In the genomic region with DNA sequence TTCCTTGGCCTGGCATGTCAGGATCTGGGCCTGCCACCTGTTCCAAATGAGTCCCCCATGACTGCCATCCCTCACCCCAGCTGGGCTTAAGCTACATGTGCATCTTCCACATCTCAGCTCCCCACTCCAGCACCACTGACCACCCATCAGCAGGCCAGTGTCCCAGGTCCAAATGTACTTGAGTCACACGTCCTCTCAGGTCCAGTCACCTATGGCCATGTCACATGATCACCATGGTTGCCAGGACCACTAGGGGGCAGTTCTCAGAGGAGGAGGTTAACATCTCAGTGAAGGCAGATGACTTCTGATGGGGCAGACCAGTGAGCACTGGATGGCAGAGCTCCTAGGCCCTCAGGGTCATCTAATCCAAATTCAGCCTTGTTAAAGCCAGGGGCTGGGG, we compare ENCODE assay signal across 12 cellular contexts. TPM values are rescaled to one million over a fixed set of nuclear protein-coding genes. Genes with fewer than 3 reads are reported as not detected.
DNase-seq lines count a peak whose midpoint lies in the region; ATAC-seq and TF ChIP-seq lines count a peak whose summit lies in the region.
"Had no signal": no experiment of that assay in that cellular context is flagged by ENCODE, and none has a peak within 500 bp of the region (broad histone marks: within the 10 kb centered on the region; RNA-seq: fewer than 3 reads in every experiment).

No MANE protein-coding gene starts in this region.

- TF ChIP-seq CTCF in DND-41 (IDR thresholded peaks at IDR 0.05; ENCODE audit: borderline replicate concordance, extremely low read depth, low read length, poor library complexity, severe bottlenecking) (peak; percentile 32), WTC11 (IDR thresholded peaks at IDR 0.05) (peak; percentile 25; the same call in 1 of the 2 replicates), kidney epithelial cell (IDR thresholded peaks at IDR 0.05; ENCODE audit: insufficient read depth, low read length, poor library complexity, severe bottlenecking) (peak; percentile 20), RWPE1 (conservative IDR thresholded peaks at IDR 0.05; ENCODE audit: low read depth) (no peak)

- H3K9me3 Mint-ChIP-seq in WTC11: no peaks in the 10 kb centered on the region
- H3K9me3 Mint-ChIP-seq: stimulated activated naive CD8-positive, alpha-beta T cell treated with anti-CD3 and anti-CD28 coated beads, Interleukin-15, Interleukin-2, amounts not matched to agents 100 ng/mL and 50 ng/mL, for 24 hours had no signal

- no peak overlapping the region for H3K27ac Mint-ChIP-seq in WTC11
- H3K27ac Mint-ChIP-seq: stimulated activated naive CD8-positive, alpha-beta T cell treated with anti-CD3 and anti-CD28 coated beads, Interleukin-15, Interleukin-2, amounts not matched to agents 100 ng/mL and 50 ng/mL, for 24 hours had no signal

- H3K4me3 Mint-ChIP-seq in WTC11: no peak overlapping the region
- H3K4me3 Mint-ChIP-seq: stimulated activated naive CD8-positive, alpha-beta T cell treated with anti-CD3 and anti-CD28 coated beads, Interleukin-15, Interleukin-2, amounts not matched to agents 100 ng/mL and 50 ng/mL, for 24 hours had no signal

- H3K4me3 ChIP-seq in DND-41 (ENCODE audit: low read depth in 1 of 2, low read length in 2 of 2): no peak overlapping the region
- no peak overlapping the region for H3K4me3 ChIP-seq in kidney epithelial cell (ENCODE audit: low read depth, low read length)
- H3K4me3 ChIP-seq: gastrocnemius medialis had no signal

- peaks cover 18% of the 10 kb centered on the region for H3K27me3 Mint-ChIP-seq in WTC11 (ENCODE audit: low read depth)

- H3K36me3 Mint-ChIP-seq in WTC11: no peaks in the 10 kb centered on the region

- no peak overlapping the region for H3K27ac ChIP-seq in DND-41 (ENCODE audit: low read length)
- H3K27ac ChIP-seq in RWPE1: no peak overlapping the region
- H3K27ac ChIP-seq: gastrocnemius medialis had no signal

- H3K27me3 ChIP-seq in DND-41 (ENCODE audit: insufficient read depth, low read length, poor library complexity): peaks cover 6% of the 10 kb centered on the region
- peaks cover 44% of the 10 kb centered on the region for H3K27me3 ChIP-seq in kidney epithelial cell (ENCODE audit: control insufficient read depth, insufficient read depth, low read length)
- H3K27me3 ChIP-seq: gastrocnemius medialis had no signal

- no peaks in the 10 kb centered on the region for H3K4me1 ChIP-seq in DND-41 (ENCODE audit: insufficient read depth, low read length)
- H3K4me1 ChIP-seq: gastrocnemius medialis had no signal

- peaks cover 13% of the 10 kb centered on the region for H3K9me3 ChIP-seq in DND-41 (ENCODE audit: insufficient read depth, low read length, severe bottlenecking)
- H3K9me3 ChIP-seq: gastrocnemius medialis had no signal

- H3K4me2 ChIP-seq in DND-41 (ENCODE audit: insufficient read depth, low read length): no peak overlapping the region

- H2AFZ ChIP-seq in DND-41 (ENCODE audit: low read depth, low read length): no peak overlapping the region

- no peaks in the 10 kb centered on the region for H3K79me2 ChIP-seq in DND-41 (ENCODE audit: insufficient read depth, low read length)

- peaks cover 14% of the 10 kb centered on the region for H3K4me1 Mint-ChIP-seq in WTC11

- H4K20me1 ChIP-seq in DND-41 (ENCODE audit: insufficient read depth, low read length): no peaks in the 10 kb centered on the region

- CTCF ChIA-PET in HEK293T (lab: Yijun Ruan, JAX): interaction anchor here (0.7 kb wide), 1 partner anchor 10 kb away, joined by 3 read pairs; no protein-coding TSS in a partner anchor
- CTCF ChIA-PET in WTC11 (lab: Charles Lee): interaction anchor here (0.8 to 4.2 kb wide), 6 partner anchors 9 to 71 kb away, joined by 3 to 41 read pairs (median 5); no protein-coding TSS in a partner anchor
- CTCF ChIA-PET in RWPE1 (lab: Yijun Ruan, JAX): interaction anchor here (0.5 kb wide), 2 partner anchors 445 to 1008 kb away, joined by 3 to 4 read pairs; a partner anchor contains a TSS

- POLR2A ChIA-PET in HEK293T (lab: Yijun Ruan, JAX) (no interaction called here), WTC11 (lab: Charles Lee) (interaction anchor here (0.7 kb wide), 1 partner anchor 87 kb away, joined by 3 read pairs; no protein-coding TSS in a partner anchor), RWPE1 (lab: Yijun Ruan, JAX; ENCODE audit: low non-redundant PET) (no interaction called here)

- DNase-seq in DND-41 (no peak), HEK293T (ENCODE audit: extremely low spot score) (peak; percentile 30), WTC11 (ENCODE audit: low spot score) (peak; percentile 52), kidney epithelial cell (ENCODE audit: low read depth) (no peak), NCI-H2227 treated with DMSO at 0.1 percent for 48 hours (lab: John Stamatoyannopoulos, UW) (no peak), T1000 (lab: John Stamatoyannopoulos, UW) (no peak), RWPE1 (ENCODE audit: low spot score) (no peak)
- DNase-seq: anterior cingulate cortex, gastrocnemius medialis, NCI-H1092 treated with DMSO at 0.1 percent for 48 hours had no signal

- no peak overlapping the region for H3K9ac ChIP-seq in DND-41 (ENCODE audit: low read depth, low read length)

- H3K36me3 ChIP-seq in DND-41 (ENCODE audit: insufficient read depth, low read length) (no peaks in the 10 kb centered on the region), kidney epithelial cell (ENCODE audit: control insufficient read depth, insufficient read depth, low read length) (no peaks in the 10 kb centered on the region)
- H3K36me3 ChIP-seq: gastrocnemius medialis had no signal

- ATAC-seq in DND-41 (ENCODE audit: insufficient read depth, low read depth): no peak
- peak; percentile 55 for ATAC-seq in WTC11
- ATAC-seq in GM18861 (IDR thresholded peaks at IDR 0.05; ENCODE audit: unreplicated experiment): no peak
- ATAC-seq: gastrocnemius medialis had no signal

TF ChIP-seq in HEK293T, 16 proteins besides CTCF, POLR2A, EP300 and RAD21:
- TF ChIP-seq CTBP1 (IDR thresholded peaks at IDR 0.05; ENCODE audit: borderline replicate concordance) (no peak), ARNT (IDR thresholded peaks at IDR 0.05) (no peak), SUZ12 (IDR thresholded peaks at IDR 0.05) (no peak), L3MBTL2 (conservative IDR thresholded peaks at IDR 0.05) (no peak), NFRKB (IDR thresholded peaks at IDR 0.05) (no peak), FOXM1 (IDR thresholded peaks at IDR 0.05; ENCODE audit: borderline replicate concordance) (no peak), LEF1 (IDR thresholded peaks at IDR 0.05; ENCODE audit: borderline replicate concordance) (no peak), ELF4 (IDR thresholded peaks at IDR 0.05) (no peak), FOXK2 (IDR thresholded peaks at IDR 0.05) (no peak), ZNF384 (IDR thresholded peaks at IDR 0.05) (no peak), FOXA1 (IDR thresholded peaks at IDR 0.05) (no peak), SP1 (IDR thresholded peaks at IDR 0.05) (no peak), BHLHE40 (IDR thresholded peaks at IDR 0.05; ENCODE audit: borderline replicate concordance) (no peak), HDGF (IDR thresholded peaks at IDR 0.05; ENCODE audit: borderline replicate concordance) (no peak)
- TF ChIP-seq, protein P1, sequence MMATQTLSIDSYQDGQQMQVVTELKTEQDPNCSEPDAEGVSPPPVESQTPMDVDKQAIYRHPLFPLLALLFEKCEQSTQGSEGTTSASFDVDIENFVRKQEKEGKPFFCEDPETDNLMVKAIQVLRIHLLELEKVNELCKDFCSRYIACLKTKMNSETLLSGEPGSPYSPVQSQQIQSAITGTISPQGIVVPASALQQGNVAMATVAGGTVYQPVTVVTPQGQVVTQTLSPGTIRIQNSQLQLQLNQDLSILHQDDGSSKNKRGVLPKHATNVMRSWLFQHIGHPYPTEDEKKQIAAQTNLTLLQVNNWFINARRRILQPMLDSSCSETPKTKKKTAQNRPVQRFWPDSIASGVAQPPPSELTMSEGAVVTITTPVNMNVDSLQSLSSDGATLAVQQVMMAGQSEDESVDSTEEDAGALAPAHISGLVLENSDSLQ (IDR thresholded peaks at IDR 0.05): no peak

TF ChIP-seq in WTC11, 78 proteins besides CTCF, POLR2A, EP300 and RAD21 (continues in another document):
- TF ChIP-seq MYBL2 (CRISPR knock-in tag; IDR thresholded peaks at IDR 0.05) (no peak), ZNF416 (CRISPR knock-in tag; IDR thresholded peaks at IDR 0.05) (no peak), SOX15 (CRISPR knock-in tag; IDR thresholded peaks at IDR 0.05) (no peak), ZNF121 (CRISPR knock-in tag; IDR thresholded peaks at IDR 0.05) (peak; percentile 84), ZNF671 (CRISPR knock-in tag; IDR thresholded peaks at IDR 0.05) (no peak)
- TF ChIP-seq, protein P2, sequence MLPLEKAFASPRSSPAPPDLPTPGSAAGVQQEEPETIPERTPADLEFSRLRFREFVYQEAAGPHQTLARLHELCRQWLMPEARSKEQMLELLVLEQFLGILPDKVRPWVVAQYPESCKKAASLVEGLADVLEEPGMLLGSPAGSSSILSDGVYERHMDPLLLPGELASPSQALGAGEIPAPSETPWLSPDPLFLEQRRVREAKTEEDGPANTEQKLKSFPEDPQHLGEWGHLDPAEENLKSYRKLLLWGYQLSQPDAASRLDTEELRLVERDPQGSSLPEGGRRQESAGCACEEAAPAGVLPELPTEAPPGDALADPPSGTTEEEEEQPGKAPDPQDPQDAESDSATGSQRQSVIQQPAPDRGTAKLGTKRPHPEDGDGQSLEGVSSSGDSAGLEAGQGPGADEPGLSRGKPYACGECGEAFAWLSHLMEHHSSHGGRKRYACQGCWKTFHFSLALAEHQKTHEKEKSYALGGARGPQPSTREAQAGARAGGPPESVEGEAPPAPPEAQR (CRISPR knock-in tag; IDR thresholded peaks at IDR 0.05): no peak
- TF ChIP-seq, protein P3, sequence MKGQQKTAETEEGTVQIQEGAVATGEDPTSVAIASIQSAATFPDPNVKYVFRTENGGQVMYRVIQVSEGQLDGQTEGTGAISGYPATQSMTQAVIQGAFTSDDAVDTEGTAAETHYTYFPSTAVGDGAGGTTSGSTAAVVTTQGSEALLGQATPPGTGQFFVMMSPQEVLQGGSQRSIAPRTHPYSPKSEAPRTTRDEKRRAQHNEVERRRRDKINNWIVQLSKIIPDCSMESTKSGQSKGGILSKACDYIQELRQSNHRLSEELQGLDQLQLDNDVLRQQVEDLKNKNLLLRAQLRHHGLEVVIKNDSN (CRISPR knock-in tag; IDR thresholded peaks at IDR 0.05): peak; percentile 91
- TF ChIP-seq, protein P4, sequence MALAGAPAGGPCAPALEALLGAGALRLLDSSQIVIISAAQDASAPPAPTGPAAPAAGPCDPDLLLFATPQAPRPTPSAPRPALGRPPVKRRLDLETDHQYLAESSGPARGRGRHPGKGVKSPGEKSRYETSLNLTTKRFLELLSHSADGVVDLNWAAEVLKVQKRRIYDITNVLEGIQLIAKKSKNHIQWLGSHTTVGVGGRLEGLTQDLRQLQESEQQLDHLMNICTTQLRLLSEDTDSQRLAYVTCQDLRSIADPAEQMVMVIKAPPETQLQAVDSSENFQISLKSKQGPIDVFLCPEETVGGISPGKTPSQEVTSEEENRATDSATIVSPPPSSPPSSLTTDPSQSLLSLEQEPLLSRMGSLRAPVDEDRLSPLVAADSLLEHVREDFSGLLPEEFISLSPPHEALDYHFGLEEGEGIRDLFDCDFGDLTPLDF (CRISPR knock-in tag; IDR thresholded peaks at IDR 0.05): no peak

RNA-seq across cellular contexts. Expression of a gene that starts 41.9 kb away (rescaled TPM):
- total RNA-seq in WTC11 (2021) (0.32 to 0.89 TPM (median 0.79 TPM) in 3 replicates), kidney epithelial cell (0.21 and 0.27 TPM in 2 replicates)

Comparison
In these comparisons a context has a peak if more than half of its experiments do, and no peak if none do; other contexts are left out.
1. DNase-seq: peak in HEK293T (single experiment) and WTC11 (single experiment); none in DND-41 (single experiment), kidney epithelial cell (single experiment), NCI-H2227 treated with DMSO at 0.1 percent for 48 hours (single experiment), T1000 (single experiment) and RWPE1 (single experiment).